Comparison of ENCODE assay signal across 8 cellular contexts in genomic region chr12:47885012-47885501, GRCh38.
DNase-seq lines count a peak whose midpoint lies in the region; ATAC-seq, FAIRE-seq and TF ChIP-seq lines count a peak whose summit lies in the region.

No MANE protein-coding gene starts in this region.

- ATAC-seq in HG02884 (IDR thresholded peaks at IDR 0.05; ENCODE audit: unreplicated experiment) (peak; percentile 42), GM18519 (IDR thresholded peaks at IDR 0.05; ENCODE audit: low FRiP score, unreplicated experiment) (no peak)

- TF ChIP-seq CTCF in brain microvascular endothelial cell (IDR thresholded peaks at IDR 0.05; ENCODE audit: low read depth, low read length, missing control alignments): no peak

- peak; percentile 48 for FAIRE-seq in GM18507 (lab: Jason Lieb, UNC)

- no peak overlapping the region for H3K27ac ChIP-seq in brain microvascular endothelial cell

- DNase-seq in GM18507 (ENCODE audit: extremely low spot score, insufficient read length, low read depth) (no peak), NCI-H1105 treated with DMSO at 0.1 percent for 48 hours (lab: John Stamatoyannopoulos, UW) (no peak), HuH-7 (ENCODE audit: low spot score) (no peak), brain microvascular endothelial cell (no peak)
- peak; percentile 88 to 90 for DNase-seq in activated CD4-positive, alpha-beta T cell treated with anti-CD3 and anti-CD28 coated beads, Interleukin-2, amount 50 U/mL, for 48 hours
- peak; percentile 78 to 86 (median 79) for DNase-seq in stimulated activated CD4-positive, alpha-beta T cell treated with anti-CD3 and anti-CD28 coated beads, Interleukin-12 subunit alpha, Interleukin-12 subunit beta, amount 100 ng/mL, for 48 hours (ENCODE audit: low read depth in 2 of 3, low spot score in 1 of 3)

- no peak overlapping the region for H3K4me3 ChIP-seq in brain microvascular endothelial cell (ENCODE audit: low read depth, low read length)

- no peaks in the 10 kb centered on the region for H3K27me3 ChIP-seq in brain microvascular endothelial cell (replicated peaks)

- in situ Hi-C loops in brain microvascular endothelial cell (cut with HindIII; ENCODE audit: low pct_ligation_motif_present, low sequenced_read_pairs): no loop called here

- no peaks in the 10 kb centered on the region for H3K36me3 ChIP-seq in brain microvascular endothelial cell (replicated peaks)

Comparison
In these comparisons a context has a peak if more than half of its experiments do, and no peak if none do; other contexts are left out.
1. DNase-seq: peak in activated CD4-positive, alpha-beta T cell treated with anti-CD3 and anti-CD28 coated beads, Interleukin-2, amount 50 U/mL, for 48 hours (2 of 2) and stimulated activated CD4-positive, alpha-beta T cell treated with anti-CD3 and anti-CD28 coated beads, Interleukin-12 subunit alpha, Interleukin-12 subunit beta, amount 100 ng/mL, for 48 hours (3 of 3); none in GM18507 (single experiment), NCI-H1105 treated with DMSO at 0.1 percent for 48 hours (single experiment), HuH-7 (single experiment) and brain microvascular endothelial cell (single experiment).